In genomic region chr17:14334261-14334860, GRCh38 we compare ENCODE assay signal across 17 cellular contexts. TPM values are rescaled to one million over a fixed set of nuclear protein-coding genes. Genes with fewer than 3 reads are reported as not detected.
DNase-seq lines count a peak whose midpoint lies in the region; ATAC-seq, FAIRE-seq and TF ChIP-seq lines count a peak whose summit lies in the region.
"Had no signal": no experiment of that assay in that cellular context is flagged by ENCODE, and none has a peak within 500 bp of the region (broad histone marks: within the 10 kb centered on the region; RNA-seq: fewer than 3 reads in every experiment).

No MANE protein-coding gene starts in this region.

- no peaks in the 10 kb centered on the region for H3K9me3 Mint-ChIP-seq in CD4-positive, CD25-positive, alpha-beta regulatory T cell
- H3K9me3 Mint-ChIP-seq: mesothelial cell of epicardium had no signal

- peaks cover 92% of the 10 kb centered on the region for H3K4me1 ChIP-seq in CD4-positive, CD25-positive, alpha-beta regulatory T cell (ENCODE audit: control insufficient read depth, insufficient read depth, low read length, poor library complexity, severe bottlenecking)
- H3K4me1 ChIP-seq in HepG2 (ENCODE audit: insufficient read depth, low read length) (peaks cover 93% of the 10 kb centered on the region), esophagus muscularis mucosa (no peaks in the 10 kb centered on the region), esophagus squamous epithelium (peaks cover 0 to 7% (median 3%) of the 10 kb centered on the region in 3 donors), tibial nerve (no peaks in the 10 kb centered on the region)
- H3K4me1 ChIP-seq: ascending aorta, BE2C had no signal

- no peaks in the 10 kb centered on the region for H3K27me3 Mint-ChIP-seq in CD4-positive, CD25-positive, alpha-beta regulatory T cell

- H3K9me3 ChIP-seq in CD4-positive, CD25-positive, alpha-beta regulatory T cell (ENCODE audit: control insufficient read depth in 2 of 2, low read length in 2 of 2): no peaks in the 10 kb centered on the region
- H3K9me3 ChIP-seq in HepG2 (ENCODE audit: low read length) (no peaks in the 10 kb centered on the region), esophagus muscularis mucosa (no peaks in the 10 kb centered on the region), esophagus squamous epithelium (no peaks in the 10 kb centered on the region), tibial nerve (no peaks in the 10 kb centered on the region)
- H3K9me3 ChIP-seq: ascending aorta, BE2C, stomach had no signal

- peaks cover 20% of the 10 kb centered on the region for H3K36me3 Mint-ChIP-seq in CD4-positive, CD25-positive, alpha-beta regulatory T cell
- H3K36me3 Mint-ChIP-seq: mesothelial cell of epicardium had no signal

- intact Hi-C loops in HepG2 (cut with micrococcal nuclease; ENCODE audit: unreplicated experiment) (no loop called here), esophagus muscularis mucosa (cut with DNase I) (no loop called here), esophagus squamous epithelium (cut with DNase I) (no loop called here)

- POLR2A ChIA-PET in HepG2 (lab: Yijun Ruan, JAX): interaction anchor here (2.4 kb wide), 1 partner anchor 39 kb away, joined by 10 read pairs; no protein-coding TSS in a partner anchor

- peak overlapping the region; percentile 64 for H3K27ac ChIP-seq in CD4-positive, CD25-positive, alpha-beta regulatory T cell (ENCODE audit: insufficient read depth, low read length, poor library complexity, severe bottlenecking)
- H3K27ac ChIP-seq in HepG2 (ENCODE audit: extremely low read length, insufficient read depth, low read length) (peak overlapping the region; percentile 10), esophagus muscularis mucosa (replicated peaks in 1 of 4) (no peak overlapping the region), esophagus squamous epithelium (no peak overlapping the region), tibial nerve (no peak overlapping the region)
- H3K27ac ChIP-seq: ascending aorta, stomach had no signal

- H2AFZ ChIP-seq in HepG2 (ENCODE audit: low read length): no peak overlapping the region

- H4K20me1 ChIP-seq in HepG2 (ENCODE audit: insufficient read depth, low read length): 0 out of 2 replicates have a peak, but pooled peaks cover 6% of the 10 kb centered on the region

- peaks cover 39 to 98% (median 75%) of the 10 kb centered on the region in 4 donors for H3K4me1 Mint-ChIP-seq in CD4-positive, CD25-positive, alpha-beta regulatory T cell

- TF ChIP-seq CTCF in cardiac fibroblast (IDR thresholded peaks at IDR 0.05; ENCODE audit: low read depth, low read length): no peak
- TF ChIP-seq CTCF in HepG2 (CRISPR knock-in tag; IDR thresholded peaks at IDR 0.05): no peak
- TF ChIP-seq CTCF in esophagus muscularis mucosa (IDR thresholded peaks at IDR 0.05): no peak
- TF ChIP-seq CTCF in esophagus squamous epithelium (IDR thresholded peaks at IDR 0.05): no peak
- TF ChIP-seq CTCF in tibial nerve (IDR thresholded peaks at IDR 0.05): no peak

- H3K4me3 Mint-ChIP-seq in CD4-positive, CD25-positive, alpha-beta regulatory T cell: peak overlapping the region; percentile 52 to 88 (median 62)
- H3K4me3 Mint-ChIP-seq: mesothelial cell of epicardium had no signal

- no peak for DNase-seq in CD4-positive, CD25-positive, alpha-beta regulatory T cell
- DNase-seq in MV-4-11 (lab: John Stamatoyannopoulos, UW) (peak; percentile 58), cardiac fibroblast (ENCODE audit: low read depth in 2 of 2) (peak; percentile 64 to 69), HepG2 (ENCODE audit: low spot score) (no peak), esophagus muscularis mucosa (ENCODE audit: extremely low spot score) (no peak), esophagus squamous epithelium (lab: John Stamatoyannopoulos, UW) (no peak), tibial nerve (ENCODE audit: low spot score in 2 of 2) (no peak)
- DNase-seq: BE2C, GOT3, NCI-H2029, NCI-H526 treated with DMSO at 0.1 percent for 48 hours, occipital lobe, stomach had no signal

- TF ChIP-seq EP300 in HepG2 (IDR thresholded peaks at IDR 0.05; ENCODE audit: low read depth in 2 of 2, low read length in 2 of 2) (no peak), HepG2 (CRISPR knock-in tag; IDR thresholded peaks at IDR 0.05; ENCODE audit: borderline replicate concordance) (no peak), esophagus muscularis mucosa (IDR thresholded peaks at IDR 0.05) (no peak), tibial nerve (IDR thresholded peaks at IDR 0.05) (no peak)

- BruUV-seq in HepG2 (replicated peaks; lab: Mats Ljungman, UMichigan): no TSS peak

- no peak overlapping the region for H3K9ac ChIP-seq in HepG2 (ENCODE audit: insufficient read depth, low read depth, low read length)

- no peak overlapping the region for H3K4me2 ChIP-seq in HepG2 (ENCODE audit: low read depth, low read length)

- CTCF ChIA-PET in HepG2 (lab: Yijun Ruan, JAX; ENCODE audit: low intra/inter-chr PET ratio, low total read pairs): no interaction called here

- no peak for TF ChIP-seq RAD21 in HepG2 (CRISPR knock-in tag; IDR thresholded peaks at IDR 0.05)

- 93% methylated on average over 4 of the region's 4 CpGs for WGBS in HepG2 (ENCODE audit: low lambda C conversion rate)
- WGBS in esophagus muscularis mucosa: 80% methylated on average over 4 of the region's 4 CpGs
- 81 to 86% methylated on average over 4 of the region's 4 CpGs for WGBS in esophagus squamous epithelium, 2 donors
- 71 to 75% methylated on average over 4 of the region's 4 CpGs for WGBS in tibial nerve, 2 donors

- ATAC-seq in CD4-positive, CD25-positive, alpha-beta regulatory T cell (ENCODE audit: low read depth in 2 of 2): no peak
- ATAC-seq in HepG2: peak; percentile 23; the same call in 1 of the 3 replicates
- ATAC-seq in HG03095 (IDR thresholded peaks at IDR 0.05; ENCODE audit: unreplicated experiment): no peak

- H3K36me3 ChIP-seq in CD4-positive, CD25-positive, alpha-beta regulatory T cell (ENCODE audit: control insufficient read depth, insufficient read depth, low read length): peaks cover 12% of the 10 kb centered on the region
- H3K36me3 ChIP-seq in HepG2 (replicated peaks in 1 of 2; ENCODE audit: control insufficient read depth in 1 of 2, insufficient read depth in 2 of 2, low read length in 2 of 2): peaks cover 2 to 27% of the 10 kb centered on the region in 2 experiments; a peak in 4 of 5 replicates
- H3K36me3 ChIP-seq in esophagus muscularis mucosa: no peaks in the 10 kb centered on the region
- no peaks in the 10 kb centered on the region for H3K36me3 ChIP-seq in esophagus squamous epithelium
- H3K36me3 ChIP-seq in tibial nerve: no peaks in the 10 kb centered on the region
- H3K36me3 ChIP-seq: ascending aorta, BE2C, stomach had no signal

- H3K27ac Mint-ChIP-seq in CD4-positive, CD25-positive, alpha-beta regulatory T cell: peak overlapping the region; percentile 83 to 94 (median 89)
- H3K27ac Mint-ChIP-seq: mesothelial cell of epicardium had no signal

- in situ Hi-C loops in HepG2 (cut with HindIII; ENCODE audit: extremely low pct_ligation_motif_present, low pct_unique_long_range_greater_than_20kb): no loop called here

- no peak for FAIRE-seq in HepG2 (lab: Jason Lieb, UNC)
- FAIRE-seq: HTR-8/SVneo had no signal

- H3K79me2 ChIP-seq in HepG2 (ENCODE audit: insufficient read depth, low read length): peaks cover 97% of the 10 kb centered on the region

- H3K27me3 ChIP-seq in CD4-positive, CD25-positive, alpha-beta regulatory T cell (ENCODE audit: control insufficient read depth, insufficient read depth, low read length): no peaks in the 10 kb centered on the region
- no peaks in the 10 kb centered on the region for H3K27me3 ChIP-seq in HepG2 (ENCODE audit: control insufficient read depth in 1 of 2, insufficient read depth in 2 of 2, low read length in 2 of 2)
- peaks cover 0 to 8% (median 0%) of the 10 kb centered on the region in 4 donors for H3K27me3 ChIP-seq in esophagus muscularis mucosa
- H3K27me3 ChIP-seq in esophagus squamous epithelium: no peaks in the 10 kb centered on the region
- H3K27me3 ChIP-seq in tibial nerve: no peaks in the 10 kb centered on the region
- H3K27me3 ChIP-seq: ascending aorta, BE2C, stomach had no signal

- peak overlapping the region; percentile 49 for H3K4me3 ChIP-seq in CD4-positive, CD25-positive, alpha-beta regulatory T cell (ENCODE audit: low read depth, low read length)
- H3K4me3 ChIP-seq in cardiac fibroblast (replicated peaks in 1 of 2; ENCODE audit: low read depth in 2 of 2, low read length in 2 of 2) (no peak overlapping the region), HepG2 (replicated peaks in 1 of 3; ENCODE audit: insufficient read depth in 1 of 3, low read depth in 2 of 3, low read length in 3 of 3) (no peak overlapping the region), esophagus muscularis mucosa (no peak overlapping the region), esophagus squamous epithelium (no peak overlapping the region), tibial nerve (no peak overlapping the region)
- H3K4me3 ChIP-seq: ascending aorta, stomach had no signal

- TF ChIP-seq POLR2A in HepG2 (IDR thresholded peaks at IDR 0.05; ENCODE audit: insufficient read depth in 1 of 2, low read depth in 2 of 2, low read length in 2 of 2) (no peak), esophagus muscularis mucosa (IDR thresholded peaks at IDR 0.05; ENCODE audit: low read depth) (no peak), esophagus squamous epithelium (IDR thresholded peaks at IDR 0.05) (no peak), tibial nerve (IDR thresholded peaks at IDR 0.05) (no peak)

RNA-seq across cellular contexts. Expression of gene HS3ST3B1, which starts 33.5 kb away (rescaled TPM):
- 47.8 TPM for total RNA-seq in CD4-positive, CD25-positive, alpha-beta regulatory T cell
- polyA plus RNA-seq in CD4-positive, CD25-positive, alpha-beta regulatory T cell: 10 to 100 TPM; 22.7 to 36.9 (median 25.0) TPM
- total RNA-seq in HepG2 (2016; rRNA removed; fragmentation: Illumina TruSeq; extraction: Trizol) (35.3 and 39.5 TPM in 2 replicates), esophagus muscularis mucosa (1 to 10 TPM; 2.5 to 5.5 (median 3.3) TPM), esophagus squamous epithelium (1 to 10 TPM; 5.6 to 7.6 (median 6.4) TPM), tibial nerve (1 to 10 TPM in 2 of 4 donors, under 1 TPM in 2; 0.39 to 1.1 (median 0.97) TPM)
- total RNA-seq in HepG2 (2016; cell fraction: cytosol; rRNA removed; fragmentation: Illumina TruSeq; extraction: Trizol; ENCODE audit: low read depth): 5.0 and 5.5 TPM in 2 replicates
- total RNA-seq in HepG2 (2016; cell fraction: insoluble cytoplasmic fraction; rRNA removed; fragmentation: Illumina TruSeq; extraction: Trizol): 33.5 and 37.1 TPM in 2 replicates
- total RNA-seq in HepG2 (2016; cell fraction: membrane; rRNA removed; fragmentation: Illumina TruSeq; extraction: Trizol): 21.9 and 24.5 TPM in 2 replicates
- 34.7 and 37.1 TPM in 2 replicates for total RNA-seq in HepG2 (2016; cell fraction: nucleus; rRNA removed; fragmentation: Illumina TruSeq; extraction: Trizol)
- 14.6 and 15.7 TPM in 2 replicates for polyA plus RNA-seq in HepG2 (2011; rRNA removed)
- polyA plus RNA-seq in HepG2 (2011; cell fraction: cytosol; rRNA removed): 10.2 and 10.4 TPM in 2 replicates
- polyA plus RNA-seq in HepG2 (2011; cell fraction: nucleus; rRNA removed): 16.6 and 20.5 TPM in 2 replicates
- polyA plus RNA-seq in HepG2 (2012): 15.3 and 18.6 TPM in 2 replicates
- 1.9 and 2.3 TPM in 2 replicates for polyA plus RNA-seq in HepG2 (2016; cell fraction: cytosol; fragmentation: Illumina TruSeq; extraction: Trizol; ENCODE audit: low read depth)
- 19.7 and 21.9 TPM in 2 replicates for polyA plus RNA-seq in HepG2 (2016; cell fraction: insoluble cytoplasmic fraction; fragmentation: Illumina TruSeq; extraction: Trizol; ENCODE audit: low read depth)
- polyA plus RNA-seq in HepG2 (2016; cell fraction: membrane; fragmentation: Illumina TruSeq; extraction: Trizol; ENCODE audit: low read depth): 7.2 and 7.3 TPM in 2 replicates
- polyA plus RNA-seq in HepG2 (2016; cell fraction: nucleus; fragmentation: Illumina TruSeq; extraction: Trizol; ENCODE audit: insufficient read depth, low read depth): 39.2 and 41.9 TPM in 2 replicates
- 67.6 TPM in 1 of 2 replicates, not detected in the other for polyA minus RNA-seq in HepG2 (2011; rRNA and poly(A)+ RNA removed; ENCODE audit: low replicate concordance)
- 34.2 and 35.7 TPM in 2 replicates for polyA minus RNA-seq in HepG2 (2011; cell fraction: cytosol; rRNA and poly(A)+ RNA removed)
- 25.6 and 26.4 TPM in 2 replicates for polyA minus RNA-seq in HepG2 (2011; cell fraction: nucleus; rRNA and poly(A)+ RNA removed)

Comparison
In these comparisons a context has a peak if more than half of its experiments do, and no peak if none do; other contexts are left out.
1. DNase-seq: peak in MV-4-11 (single experiment) and cardiac fibroblast (2 of 2); none in CD4-positive, CD25-positive, alpha-beta regulatory T cell (0 of 3), HepG2 (single experiment), esophagus muscularis mucosa (single experiment), esophagus squamous epithelium (single experiment) and tibial nerve (0 of 2).
2. H3K27ac ChIP-seq: peak in CD4-positive, CD25-positive, alpha-beta regulatory T cell (single experiment) and HepG2 (single experiment); none in esophagus muscularis mucosa (0 of 4), esophagus squamous epithelium (0 of 4) and tibial nerve (0 of 4).